In genomic region chr2:226439337-226439736, GRCh38 we compare ENCODE assay signal across 22 cellular contexts.
DNase-seq lines count a peak whose midpoint lies in the region; ATAC-seq and TF ChIP-seq lines count a peak whose summit lies in the region.
"Had no signal": no experiment of that assay in that cellular context is flagged by ENCODE, and none has a peak within 500 bp of the region (broad histone marks: within the 10 kb centered on the region; RNA-seq: fewer than 3 reads in every experiment).

No MANE protein-coding gene starts in this region.

- CTCF ChIA-PET in SK-N-SH (lab: Yijun Ruan, JAX), result interaction anchor here (0.6 kb wide), 1 partner anchor 13 kb away, joined by 3 read pairs; no protein-coding TSS in a partner anchor
- CTCF ChIA-PET in CD4-positive, alpha-beta T cell (lab: Charles Lee), result no interaction called here

- H3K4me3 Mint-ChIP-seq in CD4-positive, alpha-beta T cell, result no peak overlapping the region
- H3K4me3 Mint-ChIP-seq: CD14-positive monocyte; IgD-negative memory B cell; naive thymus-derived CD8-positive, alpha-beta T cell; T-helper 1 cell treated with Interleukin-12 subunit alpha and Interleukin-12 subunit beta and Interleukin-4 antibody, amounts not matched to agents 30 μg/mL and 1 μg/mL, for 36 hours had no signal

- ATAC-seq in SK-N-SH treated with all-trans-retinoic acid at 6 μM for 48 hours (no peak), mucosa of descending colon (no peak), HG02642 (IDR thresholded peaks at IDR 0.05; ENCODE audit: poor library complexity, unreplicated experiment) (no peak)
- ATAC-seq in CD4-positive, alpha-beta T cell (ENCODE audit: poor library complexity), result no peak
- ATAC-seq: naive thymus-derived CD8-positive, alpha-beta T cell had no signal

- no peaks in the 10 kb centered on the region for H3K9me3 Mint-ChIP-seq in CD4-positive, alpha-beta T cell
- H3K9me3 Mint-ChIP-seq: T-helper 1 cell treated with Interleukin-12 subunit alpha and Interleukin-12 subunit beta and Interleukin-4 antibody, amounts not matched to agents 30 μg/mL and 1 μg/mL, for 36 hours had no signal

- H3K36me3 Mint-ChIP-seq in CD4-positive, alpha-beta T cell (ENCODE audit: low read depth), result no peaks in the 10 kb centered on the region
- H3K36me3 Mint-ChIP-seq: IgD-negative memory B cell; naive thymus-derived CD8-positive, alpha-beta T cell had no signal

- WGBS in SK-N-SH (ENCODE audit: low lambda C conversion rate), result 38% methylated on average over 6 of the region's 6 CpGs

- H3K4me1 ChIP-seq in SK-N-SH (ENCODE audit: control insufficient read depth in 1 of 2, insufficient read depth in 2 of 2, low read depth in 1 of 2, low read length in 1 of 2) (no peaks in the 10 kb centered on the region), mucosa of descending colon (ENCODE audit: low read depth) (no peaks in the 10 kb centered on the region)
- H3K4me1 ChIP-seq: testis had no signal

- H3K27ac ChIP-seq in SK-N-SH (ENCODE audit: low read depth in 2 of 2, low read length in 1 of 2), result peak overlapping the region in 1 of 2 experiments; percentile 53; a peak in 2 of 4 replicates
- no peak overlapping the region for H3K27ac ChIP-seq in CD4-positive, alpha-beta T cell (ENCODE audit: low read depth, low read length)
- H3K27ac ChIP-seq: epithelial cell of prostate, PC-9, testis had no signal

- POLR2A ChIA-PET in SK-N-SH (lab: Yijun Ruan, JAX), result no interaction called here
- POLR2A ChIA-PET in CD4-positive, alpha-beta T cell (lab: Charles Lee), result no interaction called here

- H3K9me2 ChIP-seq in SK-N-SH, result no peaks in the 10 kb centered on the region

- no peaks in the 10 kb centered on the region for H3K27me3 ChIP-seq in SK-N-SH (ENCODE audit: insufficient read depth)
- H3K27me3 ChIP-seq in CD4-positive, alpha-beta T cell (ENCODE audit: control insufficient read depth, insufficient read depth, low read length), result no peaks in the 10 kb centered on the region
- H3K27me3 ChIP-seq: testis had no signal

- no peak for TF ChIP-seq EP300 in SK-N-SH (IDR thresholded peaks at IDR 0.05; ENCODE audit: borderline replicate concordance in 1 of 2, low read depth in 1 of 2, low read length in 1 of 2)

- H3K4me2 ChIP-seq in SK-N-SH, result no peak overlapping the region
- H3K4me2 ChIP-seq: PC-9 had no signal

- H3K79me2 ChIP-seq in SK-N-SH (ENCODE audit: insufficient read depth), result no peaks in the 10 kb centered on the region

- H3K9ac ChIP-seq in SK-N-SH, result no peak overlapping the region

- no peaks in the 10 kb centered on the region for H3K4me1 Mint-ChIP-seq in CD4-positive, alpha-beta T cell (ENCODE audit: low read depth)
- H3K4me1 Mint-ChIP-seq: IgD-negative memory B cell; naive thymus-derived CD8-positive, alpha-beta T cell had no signal

- no peak for DNase-seq in SK-N-SH
- DNase-seq in SIG-M5 (lab: John Stamatoyannopoulos, UW), result peak; percentile 65
- peak; percentile 32 to 48 for DNase-seq in cardiac fibroblast (ENCODE audit: low read depth in 2 of 2)
- DNase-seq in mucosa of descending colon, result no peak
- DNase-seq in CD4-positive, alpha-beta T cell, result no peak
- DNase-seq in inferior parietal cortex (ENCODE audit: extremely low spot score), result no peak
- DNase-seq: 8988T; activated gamma-delta T cell treated with Interleukin-2 at 50 U/mL for 16 hours; cortex of kidney; DMS53; naive thymus-derived CD8-positive, alpha-beta T cell; NCI-H1417; PC-9; stimulated activated CD4-positive, alpha-beta T cell treated with anti-CD3 and anti-CD28 coated beads, Interleukin-4, amount 100 ng/mL, for 4 hours; testis had no signal

- H3K9me3 ChIP-seq in SK-N-SH, result no peaks in the 10 kb centered on the region
- H3K9me3 ChIP-seq in mucosa of descending colon, result no peaks in the 10 kb centered on the region
- H3K9me3 ChIP-seq in CD4-positive, alpha-beta T cell (ENCODE audit: control insufficient read depth, low read length), result no peaks in the 10 kb centered on the region
- H3K9me3 ChIP-seq: testis had no signal

- TF ChIP-seq RAD21 in SK-N-SH (IDR thresholded peaks at IDR 0.05; ENCODE audit: low read length), result no peak

- peaks cover 30% of the 10 kb centered on the region for H3K27me3 Mint-ChIP-seq in CD4-positive, alpha-beta T cell

- H3F3A ChIP-seq in SK-N-SH (replicated peaks; ENCODE audit: insufficient read depth), result peaks cover 7% of the 10 kb centered on the region

- H3K36me3 ChIP-seq in SK-N-SH (replicated peaks in 1 of 2; ENCODE audit: control insufficient read depth in 1 of 2, insufficient read depth in 2 of 2, low read length in 1 of 2), result no peaks in the 10 kb centered on the region
- no peaks in the 10 kb centered on the region for H3K36me3 ChIP-seq in mucosa of descending colon (ENCODE audit: low read depth)

- TF ChIP-seq CTCF in SK-N-SH (IDR thresholded peaks at IDR 0.05) (0 out of 2 replicates have a peak, but pooled peaks have one; percentile 13), cardiac fibroblast (IDR thresholded peaks at IDR 0.05; ENCODE audit: low read depth, low read length) (no peak), mucosa of descending colon (IDR thresholded peaks at IDR 0.05) (no peak)
- TF ChIP-seq CTCF in CD4-positive, alpha-beta T cell (IDR thresholded peaks at IDR 0.05), result no peak

- no peak overlapping the region for H2AFZ ChIP-seq in SK-N-SH (ENCODE audit: low read depth)
- H2AFZ ChIP-seq: PC-9 had no signal

- no peak overlapping the region for H3K27ac Mint-ChIP-seq in CD4-positive, alpha-beta T cell
- H3K27ac Mint-ChIP-seq: IgD-negative memory B cell; naive thymus-derived CD8-positive, alpha-beta T cell; T-helper 1 cell treated with Interleukin-12 subunit alpha and Interleukin-12 subunit beta and Interleukin-4 antibody, amounts not matched to agents 30 μg/mL and 1 μg/mL, for 36 hours had no signal

- intact Hi-C loops in mucosa of descending colon (cut with DNase I, micrococcal nuclease), result no loop called here
- intact Hi-C loops in CD4-positive, alpha-beta T cell (cut with DNase I, micrococcal nuclease), result no loop called here

- no peaks in the 10 kb centered on the region for H4K20me1 ChIP-seq in SK-N-SH (ENCODE audit: insufficient read depth)

- H3K4me3 ChIP-seq in SK-N-SH (ENCODE audit: low read depth in 2 of 2, low read length in 1 of 2) (no peak overlapping the region), cardiac fibroblast (replicated peaks in 1 of 2; ENCODE audit: low read depth in 2 of 2, low read length in 2 of 2) (no peak overlapping the region), mucosa of descending colon (no peak overlapping the region)
- H3K4me3 ChIP-seq: lung, PC-9, testis had no signal

TF ChIP-seq in SK-N-SH, 30 proteins besides CTCF, POLR2A, EP300 and RAD21:
- TF ChIP-seq, protein P1, sequence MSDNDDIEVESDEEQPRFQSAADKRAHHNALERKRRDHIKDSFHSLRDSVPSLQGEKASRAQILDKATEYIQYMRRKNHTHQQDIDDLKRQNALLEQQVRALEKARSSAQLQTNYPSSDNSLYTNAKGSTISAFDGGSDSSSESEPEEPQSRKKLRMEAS (IDR thresholded peaks at IDR 0.05; ENCODE audit: low read depth), result no peak
- TF ChIP-seq FOXJ3 (CRISPR knock-in tag; IDR thresholded peaks at IDR 0.05), result no peak

TF ChIP-seq in SK-N-SH treated with all-trans-retinoic acid at 6 μM for 48 hours, 23 proteins besides CTCF, POLR2A, EP300 and RAD21 (continues in another document):
- TF ChIP-seq, protein P2, sequence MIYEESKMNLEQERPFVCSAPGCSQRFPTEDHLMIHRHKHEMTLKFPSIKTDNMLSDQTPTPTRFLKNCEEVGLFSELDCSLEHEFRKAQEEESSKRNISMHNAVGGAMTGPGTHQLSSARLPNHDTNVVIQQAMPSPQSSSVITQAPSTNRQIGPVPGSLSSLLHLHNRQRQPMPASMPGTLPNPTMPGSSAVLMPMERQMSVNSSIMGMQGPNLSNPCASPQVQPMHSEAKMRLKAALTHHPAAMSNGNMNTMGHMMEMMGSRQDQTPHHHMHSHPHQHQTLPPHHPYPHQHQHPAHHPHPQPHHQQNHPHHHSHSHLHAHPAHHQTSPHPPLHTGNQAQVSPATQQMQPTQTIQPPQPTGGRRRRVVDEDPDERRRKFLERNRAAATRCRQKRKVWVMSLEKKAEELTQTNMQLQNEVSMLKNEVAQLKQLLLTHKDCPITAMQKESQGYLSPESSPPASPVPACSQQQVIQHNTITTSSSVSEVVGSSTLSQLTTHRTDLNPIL (CRISPR knock-in tag; IDR thresholded peaks at IDR 0.05; ENCODE audit: low read depth), result no peak
- TF ChIP-seq ESRRG (CRISPR knock-in tag; IDR thresholded peaks at IDR 0.05) (no peak), ZFP3 (CRISPR knock-in tag; IDR thresholded peaks at IDR 0.05) (no peak), PPARA (CRISPR knock-in tag; IDR thresholded peaks at IDR 0.05; ENCODE audit: borderline replicate concordance) (no peak), TCF4 (CRISPR knock-in tag; IDR thresholded peaks at IDR 0.05; ENCODE audit: borderline replicate concordance) (no peak), BACH2 (CRISPR knock-in tag; IDR thresholded peaks at IDR 0.05; ENCODE audit: borderline replicate concordance) (no peak), CSDC2 (CRISPR knock-in tag; IDR thresholded peaks at IDR 0.05) (no peak), ZNF8 (CRISPR knock-in tag; IDR thresholded peaks at IDR 0.05) (no peak), ISL1 (CRISPR knock-in tag; IDR thresholded peaks at IDR 0.05) (no peak), ZFP30 (CRISPR knock-in tag; IDR thresholded peaks at IDR 0.05) (no peak), ZNF70 (CRISPR knock-in tag; IDR thresholded peaks at IDR 0.05) (no peak)
- TF ChIP-seq, protein P3, sequence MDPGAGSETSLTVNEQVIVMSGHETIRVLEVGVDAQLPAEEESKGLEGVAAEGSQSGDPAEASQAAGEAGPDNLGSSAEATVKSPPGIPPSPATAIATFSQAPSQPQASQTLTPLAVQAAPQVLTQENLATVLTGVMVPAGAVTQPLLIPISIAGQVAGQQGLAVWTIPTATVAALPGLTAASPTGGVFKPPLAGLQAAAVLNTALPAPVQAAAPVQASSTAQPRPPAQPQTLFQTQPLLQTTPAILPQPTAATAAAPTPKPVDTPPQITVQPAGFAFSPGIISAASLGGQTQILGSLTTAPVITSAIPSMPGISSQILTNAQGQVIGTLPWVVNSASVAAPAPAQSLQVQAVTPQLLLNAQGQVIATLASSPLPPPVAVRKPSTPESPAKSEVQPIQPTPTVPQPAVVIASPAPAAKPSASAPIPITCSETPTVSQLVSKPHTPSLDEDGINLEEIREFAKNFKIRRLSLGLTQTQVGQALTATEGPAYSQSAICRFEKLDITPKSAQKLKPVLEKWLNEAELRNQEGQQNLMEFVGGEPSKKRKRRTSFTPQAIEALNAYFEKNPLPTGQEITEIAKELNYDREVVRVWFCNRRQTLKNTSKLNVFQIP (CRISPR knock-in tag; IDR thresholded peaks at IDR 0.05; ENCODE audit: borderline replicate concordance, low read depth), result no peak

Comparison
In these comparisons a context has a peak if more than half of its experiments do, and no peak if none do; other contexts are left out.
1. DNase-seq: peak in SIG-M5 (single experiment) and cardiac fibroblast (2 of 2); none in SK-N-SH (single experiment), mucosa of descending colon (0 of 3), CD4-positive, alpha-beta T cell (0 of 10) and inferior parietal cortex (single experiment).